In genomic region chr3:177692304-177692703, GRCh38 we compare ENCODE assay signal across 1 cellular context.
TF ChIP-seq lines count a peak whose summit lies in the region.

No MANE protein-coding gene starts in this region.

TF ChIP-seq in K562, 482 proteins besides CTCF, POLR2A, EP300 and RAD21 (continued from another document):
- TF ChIP-seq ZBTB40 (IDR thresholded peaks at IDR 0.05) (peak; percentile 78), ZBTB40 (CRISPR knock-in tag; IDR thresholded peaks at IDR 0.05) (peak; percentile 63), KAT8 (IDR thresholded peaks at IDR 0.05; ENCODE audit: low read depth) (no peak), ZNF143 (CRISPR knock-in tag; IDR thresholded peaks at IDR 0.05) (no peak), ZSCAN32 (CRISPR knock-in tag; IDR thresholded peaks at IDR 0.05) (no peak), ZNF780A (CRISPR knock-in tag; IDR thresholded peaks at IDR 0.05) (no peak)
